13 cellular contexts compared by ENCODE assay signal in the genomic region with DNA sequence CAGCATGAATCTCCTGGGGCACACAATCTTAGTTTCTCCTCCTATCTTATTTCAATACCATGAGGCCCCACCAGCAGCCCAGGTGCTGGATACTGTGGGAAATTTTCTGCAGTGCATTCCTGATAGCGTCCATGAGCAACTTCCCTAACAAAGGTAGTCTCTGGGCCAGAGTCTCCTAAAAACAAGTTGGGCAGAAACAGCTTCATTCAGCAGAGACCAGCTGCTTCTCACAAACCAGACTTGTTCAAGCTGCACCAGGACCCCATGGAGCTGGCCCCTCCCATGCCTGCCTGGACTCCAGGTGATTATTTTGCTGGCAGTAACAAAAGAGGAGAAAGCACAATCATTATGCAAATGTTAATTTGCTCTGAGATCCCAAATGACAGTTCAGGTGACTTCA.
"Had no signal": no experiment of that assay in that cellular context is flagged by ENCODE, and none has a peak within 500 bp of the region (broad histone marks: within the 10 kb centered on the region; RNA-seq: fewer than 3 reads in every experiment).

No MANE protein-coding gene starts in this region.

- H2AFZ ChIP-seq: parathyroid adenoma had no signal

- H3K27me3 ChIP-seq: brain microvascular endothelial cell had no signal

- H3K27ac ChIP-seq: brain microvascular endothelial cell, parathyroid adenoma, stomach had no signal

- H3K36me3 ChIP-seq: brain microvascular endothelial cell, stomach had no signal

- H3K36me3 Mint-ChIP-seq: activated naive CD4-positive, alpha-beta T cell treated with anti-CD3 and anti-CD28 coated beads, Interleukin-2, amount 50 U/mL, for 72 hours; naive B cell had no signal

- H3K4me3 ChIP-seq: lung, stomach had no signal

- H3K27ac Mint-ChIP-seq: activated naive CD4-positive, alpha-beta T cell treated with anti-CD3 and anti-CD28 coated beads, Interleukin-2, amount 50 U/mL, for 72 hours; activated T-cell treated with anti-CD3 and anti-CD28 coated beads, Interleukin-2, amount 50 U/mL, for 24 hours; dendritic cell treated with granulocyte-macrophage colony-stimulating factor and Interleukin-4, amounts not matched to agents 40 ng/mL and 50 ng/mL, for 4 days; naive B cell had no signal

- DNase-seq: activated effector memory CD4-positive, alpha-beta T cell treated with Interleukin-2 at 50 U/mL for 16 hours; activated T-cell treated with anti-CD3 and anti-CD28 coated beads, Interleukin-2, amount 50 U/mL, for 24 hours; amniotic stem cell; brain microvascular endothelial cell; erythroblast; hypothalamus; naive B cell; stimulated activated CD4-positive, alpha-beta T cell treated with anti-CD3 and anti-CD28 coated beads, Interleukin-4, amount 100 ng/mL, for 4 hours; stomach had no signal

- H3K9me3 Mint-ChIP-seq: activated naive CD4-positive, alpha-beta T cell treated with anti-CD3 and anti-CD28 coated beads, Interleukin-2, amount 50 U/mL, for 72 hours; activated T-cell treated with anti-CD3 and anti-CD28 coated beads, Interleukin-2, amount 50 U/mL, for 24 hours; dendritic cell treated with granulocyte-macrophage colony-stimulating factor and Interleukin-4, amounts not matched to agents 40 ng/mL and 50 ng/mL, for 4 days had no signal

- ATAC-seq: activated naive CD4-positive, alpha-beta T cell treated with anti-CD3 and anti-CD28 coated beads, Interleukin-2, amount 50 U/mL, for 72 hours had no signal

- H3K4me3 Mint-ChIP-seq: activated T-cell treated with anti-CD3 and anti-CD28 coated beads, Interleukin-2, amount 50 U/mL, for 24 hours; dendritic cell treated with granulocyte-macrophage colony-stimulating factor and Interleukin-4, amounts not matched to agents 40 ng/mL and 50 ng/mL, for 4 days; naive B cell had no signal

- H3K9me3 ChIP-seq: stomach had no signal

- H3K4me1 Mint-ChIP-seq: naive B cell had no signal

- H3K9ac ChIP-seq: parathyroid adenoma had no signal
